Comparison of ENCODE assay signal across 10 cellular contexts in genomic region chr5:152388610-152389009, GRCh38. TPM values are rescaled to one million over a fixed set of nuclear protein-coding genes. Genes with fewer than 3 reads are reported as not detected.
"Had no signal": no experiment of that assay in that cellular context is flagged by ENCODE, and none has a peak within 500 bp of the region (broad histone marks: within the 10 kb centered on the region; RNA-seq: fewer than 3 reads in every experiment).

No MANE protein-coding gene starts in this region.

- H3K9me3 ChIP-seq: HAP-1 had no signal

- H3K36me3 ChIP-seq: HAP-1 had no signal

- DNase-seq: GM23248, GOT3, H7, H9, HCEC 1CT, HFFc6 had no signal

- H2AFZ ChIP-seq: GM23248 had no signal

- H3K27ac Mint-ChIP-seq: H9, HFFc6 had no signal

- H3K4me1 ChIP-seq: HAP-1 had no signal

- H3K4me3 ChIP-seq: GM23248, HAP-1 had no signal

- ATAC-seq: HCT116 had no signal

- H3K27ac ChIP-seq: GM23248 had no signal

- H3K4me3 Mint-ChIP-seq: H9, HFFc6 had no signal

RNA-seq across cellular contexts. Expression of gene NMUR2, which starts 16.5 kb away (rescaled TPM):
- total RNA-seq: GM23248, H1, H4, H7, HFFc6 had no signal
- polyA plus RNA-seq: GM23248 had no signal
